8 cellular contexts compared by ENCODE assay signal in genomic region chr19:50376166-50377050, GRCh38. TPM values are rescaled to one million over a fixed set of nuclear protein-coding genes. Genes with fewer than 3 reads are reported as not detected.
A peak's percentile ranks its signal among the peaks of the same experiment; 100 is the strongest.
DNase-seq lines count a peak whose midpoint lies in the region; ATAC-seq and TF ChIP-seq lines count a peak whose summit lies in the region.

NR1H2 (plus strand) TSS chr19:50376457; CDS start chr19:50377606, 1,149 bp downstream.

- H3K9me3 ChIP-seq in testis: no peaks in the 10 kb centered on the region

- H3K27me3 ChIP-seq in testis: no peaks in the 10 kb centered on the region

- H3K4me3 ChIP-seq in testis: peak within 1 kb of the TSS; percentile 93 to 100

- DNase-seq in GM04503 (ENCODE audit: low read depth): peak; percentile 73
- peak; percentile 89 for DNase-seq in NCI-H1092 treated with DMSO at 0.1 percent for 48 hours (lab: John Stamatoyannopoulos, UW)
- peak; percentile 71 for DNase-seq in SKM-1 (lab: John Stamatoyannopoulos, UW; ENCODE audit: unreplicated experiment)
- peak; percentile 93 for DNase-seq in activated naive CD4-positive, alpha-beta T cell treated with anti-CD3 and anti-CD28 coated beads, Interleukin-2, amount 50 U/mL, for 72 hours (ENCODE audit: low spot score in 2 of 2)
- peak; percentile 98 for DNase-seq in glomerular visceral epithelial cell (ENCODE audit: extremely low spot score)
- DNase-seq in omental fat pad (ENCODE audit: low spot score): peak; percentile 94
- peak; percentile 97 for DNase-seq in testis

- H3K36me3 Mint-ChIP-seq in activated naive CD4-positive, alpha-beta T cell treated with anti-CD3 and anti-CD28 coated beads, Interleukin-2, amount 50 U/mL, for 72 hours: peaks cover 4 to 24% of the 10 kb centered on the region in 2 donors

- 2 to 5% methylated on average over 23 to 66 of the region's 67 CpGs for WGBS in testis, 2 donors

- peak within 1 kb of the TSS; percentile 95 to 100 for H3K27ac Mint-ChIP-seq in activated naive CD4-positive, alpha-beta T cell treated with anti-CD3 and anti-CD28 coated beads, Interleukin-2, amount 50 U/mL, for 72 hours

- H3K9me3 Mint-ChIP-seq in activated naive CD4-positive, alpha-beta T cell treated with anti-CD3 and anti-CD28 coated beads, Interleukin-2, amount 50 U/mL, for 72 hours: peaks cover 0 to 4% of the 10 kb centered on the region in 2 donors

- H3K27ac ChIP-seq in testis: peak within 1 kb of the TSS; percentile 99 to 100

- H3K36me3 ChIP-seq in testis (ENCODE audit: low read depth, missing control alignments): no peaks in the 10 kb centered on the region

- H3K4me1 ChIP-seq in testis: peaks cover 9% of the 10 kb centered on the region

- TF ChIP-seq POLR2A in testis (IDR thresholded peaks at IDR 0.05): no peak

- ATAC-seq in HG02571 (IDR thresholded peaks at IDR 0.05; ENCODE audit: unreplicated experiment): peak; percentile 72
- peak; percentile 93 to 96 for ATAC-seq in activated naive CD4-positive, alpha-beta T cell treated with anti-CD3 and anti-CD28 coated beads, Interleukin-2, amount 50 U/mL, for 72 hours
- ATAC-seq in omental fat pad (ENCODE audit: low FRiP score): peak; percentile 96

- intact Hi-C loops in testis (cut with DNase I; ENCODE audit: low total_unique reads): no loop called here

- TF ChIP-seq CTCF in omental fat pad (IDR thresholded peaks at IDR 0.05) (no peak), testis (IDR thresholded peaks at IDR 0.05) (no peak)

RNA-seq across cellular contexts. Expression of gene NR1H2, which starts in this region (rescaled TPM):
- 10 to 100 TPM; 51.1 to 61.2 TPM for total RNA-seq in activated naive CD4-positive, alpha-beta T cell treated with anti-CD3 and anti-CD28 coated beads, Interleukin-2, amount 50 U/mL, for 72 hours
- total RNA-seq in omental fat pad (10 to 100 TPM; 73.5 to 93.5 (median 82.0) TPM), testis (10 to 100 TPM; 93.8 to 96.6 TPM)
- 68.0 TPM for polyA plus RNA-seq in testis (ENCODE audit: insufficient read depth, low read depth, low replicate concordance)

Comparison
In these comparisons a context has a peak if more than half of its experiments do, and no peak if none do; other contexts are left out.
1. Peak in every context shown above with its lines: DNase-seq, ATAC-seq, H3K4me3 ChIP-seq and H3K27ac ChIP-seq.